In the genomic region with DNA sequence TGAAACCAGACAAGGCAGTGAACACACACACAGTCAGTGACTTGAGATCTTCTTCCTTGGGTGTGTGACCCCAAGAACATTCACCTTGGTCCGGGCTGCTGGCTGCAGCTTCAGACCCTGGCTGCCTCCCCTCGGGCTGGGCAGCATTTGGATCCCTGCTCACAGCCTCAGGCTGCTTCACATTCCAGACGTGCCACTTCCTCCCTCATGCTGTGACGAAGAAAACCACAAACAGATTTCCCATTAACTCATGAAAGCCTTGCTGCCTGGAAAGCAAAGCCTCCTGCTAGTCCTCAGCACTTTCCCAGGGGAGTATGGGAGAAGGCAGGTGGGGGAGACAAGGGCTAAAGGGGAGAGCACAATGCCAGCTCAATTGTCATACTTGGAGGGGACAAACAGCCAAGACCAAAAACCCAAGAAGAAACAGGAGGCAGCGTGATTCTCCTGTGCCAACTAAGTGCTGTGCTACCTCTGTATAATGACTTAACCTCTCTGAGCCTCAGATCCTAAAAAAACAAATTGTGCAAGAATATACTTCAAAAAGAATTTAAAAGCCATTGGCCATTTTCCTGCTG, we compare ENCODE assay signal across 9 cellular contexts.
DNase-seq lines count a peak whose midpoint lies in the region; ATAC-seq and TF ChIP-seq lines count a peak whose summit lies in the region.
"Had no signal": no experiment of that assay in that cellular context is flagged by ENCODE, and none has a peak within 500 bp of the region (broad histone marks: within the 10 kb centered on the region; RNA-seq: fewer than 3 reads in every experiment).

No MANE protein-coding gene starts in this region.

- CTCF ChIA-PET in mammary epithelial cell (lab: Charles Lee; ENCODE audit: low non-redundant PET): no interaction called here

- H3K36me3 ChIP-seq in mammary epithelial cell (ENCODE audit: insufficient read depth, low read length): no peaks in the 10 kb centered on the region
- H3K36me3 ChIP-seq in lung (ENCODE audit: control insufficient read depth in 2 of 2, insufficient read depth in 2 of 2, low read length in 2 of 2): no peaks in the 10 kb centered on the region
- H3K36me3 ChIP-seq in tibial nerve: no peaks in the 10 kb centered on the region

- H4K20me1 ChIP-seq in mammary epithelial cell (ENCODE audit: insufficient read depth, low read length): no peaks in the 10 kb centered on the region

- H3K4me1 ChIP-seq in mammary epithelial cell (ENCODE audit: insufficient read depth, low read length) (peaks cover 15% of the 10 kb centered on the region), lung (ENCODE audit: control insufficient read depth in 2 of 2, insufficient read depth in 2 of 2, low read length in 2 of 2) (peaks cover 0 to 10% of the 10 kb centered on the region in 2 donors), tibial nerve (peaks cover 0 to 14% (median 0%) of the 10 kb centered on the region in 4 donors)

- no peak overlapping the region for H3K9ac ChIP-seq in mammary epithelial cell (ENCODE audit: insufficient read depth, low read length)

- H3K27me3 ChIP-seq in mammary epithelial cell (ENCODE audit: insufficient read depth, low read length) (no peaks in the 10 kb centered on the region), lung (ENCODE audit: control insufficient read depth, insufficient read depth) (no peaks in the 10 kb centered on the region), tibial nerve (no peaks in the 10 kb centered on the region)

- H3K4me2 ChIP-seq in mammary epithelial cell (ENCODE audit: insufficient read depth, low read depth, low read length): peak overlapping the region; percentile 43

- TF ChIP-seq CTCF in AG09319 (IDR thresholded peaks at IDR 0.05; ENCODE audit: low read depth, low read length) (no peak), mammary epithelial cell (conservative IDR thresholded peaks at IDR 0.05 in 1 of 2, IDR thresholded peaks at IDR 0.05 in 1 of 2; ENCODE audit: extremely low read depth in 1 of 2, insufficient read depth in 1 of 2, low read depth in 1 of 2, low read length in 2 of 2) (no peak), lung (IDR thresholded peaks at IDR 0.05; ENCODE audit: control extremely low read depth, extremely low read depth) (no peak), tibial nerve (IDR thresholded peaks at IDR 0.05) (no peak)

- BruUV-seq in mammary epithelial cell (replicated peaks; lab: Mats Ljungman, UMichigan): no TSS peak

- dilution Hi-C loops in mammary epithelial cell (cut with HindIII; ENCODE audit: low sequenced_read_pairs): no loop called here

- H3K79me2 ChIP-seq in mammary epithelial cell (ENCODE audit: insufficient read depth, low read length): no peaks in the 10 kb centered on the region

- intact Hi-C loops in mammary epithelial cell (cut with micrococcal nuclease): loop anchor here (10.0 kb wide), 1 partner anchor 169 kb away; no protein-coding TSS in a partner anchor

- TF ChIP-seq POLR2A in tibial nerve (IDR thresholded peaks at IDR 0.05): no peak

- 0% methylated on average over 5 of the region's 5 CpGs for WGBS in mammary epithelial cell (ENCODE audit: low coverage, missing lambda C conversion rate)
- 9 to 10% methylated on average over 5 of the region's 5 CpGs for WGBS in lung, 2 donors
- 10 to 12% methylated on average over 5 of the region's 5 CpGs for WGBS in tibial nerve, 2 donors

- H2AFZ ChIP-seq in mammary epithelial cell (ENCODE audit: low read depth, low read length): peak overlapping the region; percentile 23

- H3K4me3 ChIP-seq in mammary epithelial cell (replicated peaks in 1 of 3; ENCODE audit: insufficient read depth in 1 of 3, low read depth in 2 of 3, low read length in 3 of 3) (no peak overlapping the region), lung (no peak overlapping the region), tibial nerve (no peak overlapping the region)

- DNase-seq in AG09319 (ENCODE audit: extremely low read depth, low read depth) (peak; percentile 91), M059J (ENCODE audit: low read depth) (peak; percentile 97), mammary epithelial cell (peak; percentile 74), lung (ENCODE audit: low spot score) (peak; percentile 35), tibial nerve (ENCODE audit: low spot score in 2 of 2) (no peak), COR-L47 (lab: John Stamatoyannopoulos, UW) (no peak), dermis blood vessel endothelial cell (no peak), SKM-1 (lab: John Stamatoyannopoulos, UW; ENCODE audit: unreplicated experiment) (no peak)

- TF ChIP-seq EP300 in tibial nerve (IDR thresholded peaks at IDR 0.05): no peak

- in situ Hi-C loops in mammary epithelial cell (cut with MboI; ENCODE audit: low sequenced_read_pairs in 2 of 2): loop anchor here in 1 of 2 donors (10.0 kb wide), 2 partner anchors 391 to 409 kb away; no protein-coding TSS in a partner anchor

- H3K9me3 ChIP-seq in mammary epithelial cell (replicated peaks; ENCODE audit: insufficient read depth, low read length) (no peaks in the 10 kb centered on the region), lung (ENCODE audit: control insufficient read depth in 2 of 2, insufficient read depth in 1 of 2, low read length in 1 of 2) (no peaks in the 10 kb centered on the region), tibial nerve (peaks cover 0 to 4% (median 0%) of the 10 kb centered on the region in 4 donors)

- ATAC-seq in lung (ENCODE audit: insufficient read depth, low FRiP score): peak; percentile 58

- H3K27ac ChIP-seq in mammary epithelial cell (ENCODE audit: insufficient read depth, low read depth, low read length) (no peak overlapping the region), lung (ENCODE audit: low read depth in 1 of 2, low read length in 1 of 2) (peak overlapping the region in 1 of 2 donors; percentile 34), tibial nerve (no peak overlapping the region)
- H3K27ac ChIP-seq: VCaP had no signal

Comparison
In these comparisons a context has a peak if more than half of its experiments do, and no peak if none do; other contexts are left out.
1. DNase-seq: peak in AG09319 (single experiment), M059J (single experiment), mammary epithelial cell (single experiment) and lung (single experiment); none in tibial nerve (0 of 2), COR-L47 (single experiment), dermis blood vessel endothelial cell (single experiment) and SKM-1 (single experiment).